In genomic region chr2:8469709-8470493, GRCh38 we compare ENCODE assay signal across 1 cellular context.
A peak's percentile ranks its signal among the peaks of the same experiment; 100 is the strongest.
TF ChIP-seq lines count a peak whose summit lies in the region.

No MANE protein-coding gene starts in this region.

TF ChIP-seq in GM12878, 131 proteins besides CTCF, POLR2A, EP300 and RAD21 (continued from another document and continues in another):
- TF ChIP-seq ELK1 (IDR thresholded peaks at IDR 0.05; ENCODE audit: low read depth, low read length) (no peak; the same call in 1 of the 2 replicates), SKIL (IDR thresholded peaks at IDR 0.05; ENCODE audit: low read depth, poor library complexity, severe bottlenecking) (peak; percentile 27), IRF4 (IDR thresholded peaks at IDR 0.05; ENCODE audit: low read depth, low read length) (no peak), ZBTB33 (IDR thresholded peaks at IDR 0.05) (no peak), ZBED1 (IDR thresholded peaks at IDR 0.05; ENCODE audit: borderline replicate concordance) (no peak), ZZZ3 (IDR thresholded peaks at IDR 0.05; ENCODE audit: control insufficient read depth, insufficient read length, low read depth) (no peak), FOXK2 (IDR thresholded peaks at IDR 0.05) (no peak), PKNOX1 (IDR thresholded peaks at IDR 0.05) (no peak), PBX3 (IDR thresholded peaks at IDR 0.05; ENCODE audit: insufficient replicate concordance, low read depth, low read length) (no peak), BHLHE40 (IDR thresholded peaks at IDR 0.05; ENCODE audit: borderline replicate concordance in 1 of 2, low read depth in 2 of 2, low read length in 1 of 2) (peak; percentile 19 to 76; a peak in 2 of 4 replicates), ESRRA (IDR thresholded peaks at IDR 0.05; ENCODE audit: low read length) (no peak), NKRF (conservative IDR thresholded peaks at IDR 0.05) (no peak), IKZF1 (conservative IDR thresholded peaks at IDR 0.05) (peak; percentile 82), CEBPB (IDR thresholded peaks at IDR 0.05; ENCODE audit: borderline replicate concordance in 1 of 2, low read depth in 2 of 2, low read length in 2 of 2) (no peak), MYC (IDR thresholded peaks at IDR 0.05; ENCODE audit: insufficient read depth, insufficient read length, insufficient replicate concordance, low read length, severe bottlenecking) (no peak), SPI1 (IDR thresholded peaks at IDR 0.05; ENCODE audit: borderline replicate concordance, insufficient read depth, low read depth, low read length) (no peak), HCFC1 (IDR thresholded peaks at IDR 0.05; ENCODE audit: low read length) (no peak), ZNF687 (IDR thresholded peaks at IDR 0.05) (peak; percentile 91), HSF1 (IDR thresholded peaks at IDR 0.05; ENCODE audit: low read depth, low read length) (no peak), NRF1 (conservative IDR thresholded peaks at IDR 0.05; ENCODE audit: low read depth, low read length) (no peak), SIN3A (IDR thresholded peaks at IDR 0.05; ENCODE audit: low read depth, low read length) (no peak), BCLAF1 (IDR thresholded peaks at IDR 0.05) (no peak), BACH1 (IDR thresholded peaks at IDR 0.05; ENCODE audit: borderline replicate concordance) (no peak), CHD1 (IDR thresholded peaks at IDR 0.05; ENCODE audit: low read depth, low read length) (no peak), NBN (IDR thresholded peaks at IDR 0.05) (peak; percentile 35), CHD2 (IDR thresholded peaks at IDR 0.05; ENCODE audit: borderline replicate concordance, low read depth, low read length) (no peak), NFIC (IDR thresholded peaks at IDR 0.05; ENCODE audit: low read depth, low read length) (no peak), ETV6 (conservative IDR thresholded peaks at IDR 0.05 in 1 of 2, IDR thresholded peaks at IDR 0.05 in 1 of 2; ENCODE audit: borderline replicate concordance in 1 of 2, low read depth in 1 of 2) (no peak), TARDBP (IDR thresholded peaks at IDR 0.05; ENCODE audit: borderline replicate concordance) (no peak), SMARCA5 (IDR thresholded peaks at IDR 0.05) (0 out of 2 replicates have a peak, but pooled peaks have one; percentile 17), TCF12 (IDR thresholded peaks at IDR 0.05; ENCODE audit: low read depth, low read length) (0 out of 2 replicates have a peak, but pooled peaks have one; percentile 4), NR2F1 (conservative IDR thresholded peaks at IDR 0.05) (peak; percentile 93), EGR1 (IDR thresholded peaks at IDR 0.05; ENCODE audit: borderline replicate concordance in 1 of 2, low read depth in 2 of 2, low read length in 2 of 2) (no peak), NR2C1 (IDR thresholded peaks at IDR 0.05) (no peak), PML (IDR thresholded peaks at IDR 0.05; ENCODE audit: low read length) (no peak), SUPT20H (IDR thresholded peaks at IDR 0.05; ENCODE audit: borderline replicate concordance, control insufficient read depth, low read depth, low read length) (no peak), SMC3 (IDR thresholded peaks at IDR 0.05; ENCODE audit: borderline replicate concordance, low read length) (no peak), ZSCAN29 (IDR thresholded peaks at IDR 0.05) (peak; percentile 87), JUNB (IDR thresholded peaks at IDR 0.05) (no peak), TCF3 (IDR thresholded peaks at IDR 0.05; ENCODE audit: borderline replicate concordance, insufficient read depth, low read depth, low read length) (no peak), YY1 (IDR thresholded peaks at IDR 0.05; ENCODE audit: low read depth, low read length) (no peak)
